9 cellular contexts compared by ENCODE assay signal in the genomic region with DNA sequence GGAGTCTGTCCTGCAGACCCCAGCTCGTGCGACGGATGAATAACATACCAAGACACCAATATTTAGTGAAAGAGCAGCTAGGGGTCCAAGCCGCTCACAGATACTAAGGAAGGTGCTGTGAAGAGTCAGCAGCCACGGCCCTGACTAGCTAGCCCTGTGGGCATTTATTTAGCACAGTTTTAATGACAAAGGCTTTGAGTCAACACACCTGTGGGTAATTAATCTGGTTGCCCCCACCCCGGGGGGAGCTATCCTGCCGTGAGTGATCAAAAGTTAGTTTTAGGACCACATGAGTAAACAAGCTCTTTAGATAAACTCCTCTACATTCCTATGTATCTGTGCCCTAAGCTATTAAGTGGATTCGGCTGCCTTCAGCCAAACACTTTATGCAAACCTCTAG. TPM values are rescaled to one million over a fixed set of nuclear protein-coding genes. Genes with fewer than 3 reads are reported as not detected.
"Had no signal": no experiment of that assay in that cellular context is flagged by ENCODE, and none has a peak within 500 bp of the region (broad histone marks: within the 10 kb centered on the region; RNA-seq: fewer than 3 reads in every experiment).

No MANE protein-coding gene starts in this region.

- H3K4me1 Mint-ChIP-seq: IgD-negative memory B cell had no signal

- H3K27me3 Mint-ChIP-seq: IgD-negative memory B cell had no signal

- FAIRE-seq: HepG2 had no signal

- H3K4me3 Mint-ChIP-seq: HFFc6 had no signal

- H3K4me3 ChIP-seq: GM23248, HAP-1 had no signal

- H3K9me3 ChIP-seq: HAP-1 had no signal

- DNase-seq: GM23248, H7, HFFc6, KG1 had no signal

- ATAC-seq: HCT116, HepG2 had no signal

- H3K27ac ChIP-seq: GM23248, HL-60 had no signal

- H3K9ac ChIP-seq: GM23248 had no signal

- H3K36me3 ChIP-seq: HAP-1 had no signal

- H2AFZ ChIP-seq: GM23248 had no signal

- H3K4me1 ChIP-seq: HAP-1 had no signal

- H3K27ac Mint-ChIP-seq: HFFc6, IgD-negative memory B cell had no signal

RNA-seq across cellular contexts. Expression of a gene that starts 18.7 kb away (rescaled TPM):
- total RNA-seq: H7 had no signal
